Comparison of ENCODE assay signal across 11 cellular contexts in the genomic region with DNA sequence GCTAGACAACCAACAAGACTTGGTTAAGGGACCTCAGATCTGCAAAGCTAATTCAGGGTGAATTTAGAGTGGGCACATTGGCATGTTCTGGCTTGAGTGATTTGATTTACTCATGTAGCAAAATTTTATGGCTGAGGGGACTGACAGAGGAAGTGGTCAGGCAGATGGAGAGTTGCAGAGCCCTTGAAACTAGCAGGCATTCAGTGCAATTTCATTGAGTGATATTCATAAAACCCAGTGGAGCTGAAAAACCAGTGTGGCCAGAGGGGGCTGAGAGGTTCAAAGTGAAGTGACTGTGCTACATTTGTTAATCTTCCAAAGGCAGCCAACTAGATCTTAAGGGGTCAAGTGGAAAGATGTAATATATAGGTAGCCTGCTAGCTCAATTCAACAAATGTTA. TPM values are rescaled to one million over a fixed set of nuclear protein-coding genes. Genes with fewer than 3 reads are reported as not detected.
DNase-seq lines count a peak whose midpoint lies in the region; ATAC-seq lines count a peak whose summit lies in the region.
"Had no signal": no experiment of that assay in that cellular context is flagged by ENCODE, and none has a peak within 500 bp of the region (broad histone marks: within the 10 kb centered on the region; RNA-seq: fewer than 3 reads in every experiment).

No MANE protein-coding gene starts in this region.

- peaks cover 6% of the 10 kb centered on the region for H3K36me3 Mint-ChIP-seq in IgD-negative memory B cell
- H3K36me3 Mint-ChIP-seq in natural killer cell treated with Interleukin-12 subunit alpha and Interleukin-12 subunit beta and Interleukin-15 and Interleukin-18, amount 100 ng/mL, for 72 hours: no peaks in the 10 kb centered on the region

- H3K27ac Mint-ChIP-seq in IgD-negative memory B cell: peak overlapping the region in 1 of 3 donors; percentile 65
- peak overlapping the region in 1 of 2 donors; percentile 6 for H3K27ac Mint-ChIP-seq in natural killer cell treated with Interleukin-12 subunit alpha and Interleukin-12 subunit beta and Interleukin-15 and Interleukin-18, amount 100 ng/mL, for 72 hours

- peak; percentile 14 for DNase-seq in NCI-H2196 (lab: John Stamatoyannopoulos, UW; ENCODE audit: unreplicated experiment)
- DNase-seq in NCI-H2196 treated with DMSO at 0.1 percent for 48 hours (lab: John Stamatoyannopoulos, UW; ENCODE audit: unreplicated experiment): no peak
- DNase-seq in SW480 (ENCODE audit: low spot score): peak; percentile 47
- no peak for DNase-seq in natural killer cell treated with Interleukin-12 subunit alpha and Interleukin-12 subunit beta and Interleukin-15 and Interleukin-18, amount 100 ng/mL, for 72 hours (ENCODE audit: low spot score)
- DNase-seq in mucosa of gallbladder (ENCODE audit: low spot score): no peak
- no peak for DNase-seq in SKM-1 (lab: John Stamatoyannopoulos, UW; ENCODE audit: unreplicated experiment)
- DNase-seq in NCI-H187 (lab: John Stamatoyannopoulos, UW): no peak
- DNase-seq: activated CD4-positive, alpha-beta T cell treated with anti-CD3 and anti-CD28 coated beads for 48 hours; NCI-H2227 treated with DMSO at 0.1 percent for 48 hours; ovary had no signal

- no peaks in the 10 kb centered on the region for H3K27me3 Mint-ChIP-seq in IgD-negative memory B cell
- H3K27me3 Mint-ChIP-seq in natural killer cell treated with Interleukin-12 subunit alpha and Interleukin-12 subunit beta and Interleukin-15 and Interleukin-18, amount 100 ng/mL, for 72 hours: no peaks in the 10 kb centered on the region

- peaks cover 12 to 24% (median 20%) of the 10 kb centered on the region in 3 donors for H3K4me1 Mint-ChIP-seq in IgD-negative memory B cell
- peaks cover 25 to 31% of the 10 kb centered on the region in 2 donors for H3K4me1 Mint-ChIP-seq in natural killer cell treated with Interleukin-12 subunit alpha and Interleukin-12 subunit beta and Interleukin-15 and Interleukin-18, amount 100 ng/mL, for 72 hours (ENCODE audit: low read depth in 2 of 2)

- no peaks in the 10 kb centered on the region for H3K9me3 Mint-ChIP-seq in IgD-negative memory B cell
- no peaks in the 10 kb centered on the region for H3K9me3 Mint-ChIP-seq in natural killer cell treated with Interleukin-12 subunit alpha and Interleukin-12 subunit beta and Interleukin-15 and Interleukin-18, amount 100 ng/mL, for 72 hours

- no peak for ATAC-seq in natural killer cell treated with Interleukin-12 subunit alpha and Interleukin-12 subunit beta and Interleukin-15 and Interleukin-18, amount 100 ng/mL, for 72 hours

- H3K4me3 Mint-ChIP-seq in IgD-negative memory B cell: peak overlapping the region in 3 of 4 donors; percentile 8 to 25 (median 18)
- peak overlapping the region; percentile 9 for H3K4me3 Mint-ChIP-seq in natural killer cell treated with Interleukin-12 subunit alpha and Interleukin-12 subunit beta and Interleukin-15 and Interleukin-18, amount 100 ng/mL, for 72 hours

RNA-seq across cellular contexts. Expression of a gene that starts 2.2 kb away (rescaled TPM):
- 19.5 TPM for polyA plus RNA-seq in IgD-negative memory B cell
- 100 to 1,000 TPM in 1 of 2 donors, 10 to 100 TPM in 1; 69.9 to 106 TPM for total RNA-seq in natural killer cell treated with Interleukin-12 subunit alpha and Interleukin-12 subunit beta and Interleukin-15 and Interleukin-18, amount 100 ng/mL, for 72 hours
- total RNA-seq in mucosa of gallbladder: 106 TPM

RNA-seq across cellular contexts. Expression of a gene that starts 48.7 kb away (rescaled TPM):
- 333 TPM for polyA plus RNA-seq in IgD-negative memory B cell
- 100 to 1,000 TPM; 198 to 235 TPM for total RNA-seq in natural killer cell treated with Interleukin-12 subunit alpha and Interleukin-12 subunit beta and Interleukin-15 and Interleukin-18, amount 100 ng/mL, for 72 hours
- 94.3 TPM for total RNA-seq in mucosa of gallbladder

Comparison
In these comparisons a context has a peak if more than half of its experiments do, and no peak if none do; other contexts are left out.
1. DNase-seq: peak in NCI-H2196 (single experiment) and SW480 (single experiment); none in NCI-H2196 treated with DMSO at 0.1 percent for 48 hours (single experiment), natural killer cell treated with Interleukin-12 subunit alpha and Interleukin-12 subunit beta and Interleukin-15 and Interleukin-18, amount 100 ng/mL, for 72 hours (single experiment), mucosa of gallbladder (single experiment), SKM-1 (single experiment) and NCI-H187 (0 of 2).